In the genomic region with DNA sequence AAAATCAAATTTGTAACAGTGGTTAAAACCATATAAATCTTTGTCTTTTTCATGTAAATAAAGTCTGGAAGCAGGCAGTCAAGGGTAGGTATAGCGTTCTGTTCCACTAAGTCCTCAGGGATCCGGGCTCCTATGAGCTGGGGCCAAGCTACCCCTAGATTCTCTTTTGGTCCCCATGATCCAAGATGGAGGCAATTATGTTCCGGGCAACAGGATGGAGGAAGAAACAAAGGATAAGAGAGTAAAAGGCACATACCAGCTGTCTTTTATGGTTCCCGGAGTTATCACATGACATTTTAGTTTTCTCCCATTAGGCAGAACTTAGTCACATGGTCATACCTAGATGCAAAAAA, we compare ENCODE assay signal across 1 cellular context.
TF ChIP-seq lines count a peak whose summit lies in the region.

No MANE protein-coding gene starts in this region.

TF ChIP-seq in K562, 482 proteins besides CTCF, POLR2A, EP300 and RAD21 (continued from another document and continues in another):
- no peak for TF ChIP-seq NRF1 (conservative IDR thresholded peaks at IDR 0.05 in 1 of 2, IDR thresholded peaks at IDR 0.05 in 1 of 2)
- no peak for TF ChIP-seq ZFX (CRISPR knock-in tag; IDR thresholded peaks at IDR 0.05)
- TF ChIP-seq, protein P1, sequence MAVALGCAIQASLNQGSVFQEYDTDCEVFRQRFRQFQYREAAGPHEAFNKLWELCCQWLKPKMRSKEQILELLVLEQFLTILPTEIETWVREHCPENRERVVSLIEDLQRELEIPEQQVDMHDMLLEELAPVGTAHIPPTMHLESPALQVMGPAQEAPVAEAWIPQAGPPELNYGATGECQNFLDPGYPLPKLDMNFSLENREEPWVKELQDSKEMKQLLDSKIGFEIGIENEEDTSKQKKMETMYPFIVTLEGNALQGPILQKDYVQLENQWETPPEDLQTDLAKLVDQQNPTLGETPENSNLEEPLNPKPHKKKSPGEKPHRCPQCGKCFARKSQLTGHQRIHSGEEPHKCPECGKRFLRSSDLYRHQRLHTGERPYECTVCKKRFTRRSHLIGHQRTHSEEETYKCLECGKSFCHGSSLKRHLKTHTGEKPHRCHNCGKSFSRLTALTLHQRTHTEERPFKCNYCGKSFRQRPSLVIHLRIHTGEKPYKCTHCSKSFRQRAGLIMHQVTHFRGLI (CRISPR knock-in tag; IDR thresholded peaks at IDR 0.05) = peak; percentile 68; the same call in 1 of the 2 replicates
- TF ChIP-seq, protein P2, sequence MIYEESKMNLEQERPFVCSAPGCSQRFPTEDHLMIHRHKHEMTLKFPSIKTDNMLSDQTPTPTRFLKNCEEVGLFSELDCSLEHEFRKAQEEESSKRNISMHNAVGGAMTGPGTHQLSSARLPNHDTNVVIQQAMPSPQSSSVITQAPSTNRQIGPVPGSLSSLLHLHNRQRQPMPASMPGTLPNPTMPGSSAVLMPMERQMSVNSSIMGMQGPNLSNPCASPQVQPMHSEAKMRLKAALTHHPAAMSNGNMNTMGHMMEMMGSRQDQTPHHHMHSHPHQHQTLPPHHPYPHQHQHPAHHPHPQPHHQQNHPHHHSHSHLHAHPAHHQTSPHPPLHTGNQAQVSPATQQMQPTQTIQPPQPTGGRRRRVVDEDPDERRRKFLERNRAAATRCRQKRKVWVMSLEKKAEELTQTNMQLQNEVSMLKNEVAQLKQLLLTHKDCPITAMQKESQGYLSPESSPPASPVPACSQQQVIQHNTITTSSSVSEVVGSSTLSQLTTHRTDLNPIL (CRISPR knock-in tag; IDR thresholded peaks at IDR 0.05) = 0 out of 2 replicates have a peak, but pooled peaks have one; percentile 63
- TF ChIP-seq GABPB1 (CRISPR knock-in tag; IDR thresholded peaks at IDR 0.05) = no peak
- TF ChIP-seq MBD2 (IDR thresholded peaks at IDR 0.05; ENCODE audit: borderline replicate concordance, low read depth) = no peak
- TF ChIP-seq, protein P3, sequence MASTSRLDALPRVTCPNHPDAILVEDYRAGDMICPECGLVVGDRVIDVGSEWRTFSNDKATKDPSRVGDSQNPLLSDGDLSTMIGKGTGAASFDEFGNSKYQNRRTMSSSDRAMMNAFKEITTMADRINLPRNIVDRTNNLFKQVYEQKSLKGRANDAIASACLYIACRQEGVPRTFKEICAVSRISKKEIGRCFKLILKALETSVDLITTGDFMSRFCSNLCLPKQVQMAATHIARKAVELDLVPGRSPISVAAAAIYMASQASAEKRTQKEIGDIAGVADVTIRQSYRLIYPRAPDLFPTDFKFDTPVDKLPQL (IDR thresholded peaks at IDR 0.05; ENCODE audit: extremely low read depth, insufficient read length) = no peak
- no peak for TF ChIP-seq CBX8 (IDR thresholded peaks at IDR 0.05; ENCODE audit: borderline replicate concordance, extremely low read depth, low read depth, low read length, poor library complexity, severe bottlenecking)
- TF ChIP-seq PURB (CRISPR knock-in tag; IDR thresholded peaks at IDR 0.05; ENCODE audit: low read depth) = no peak
- 0 out of 2 replicates have a peak, but pooled peaks have one; percentile 42 for TF ChIP-seq TAF7 (tag; IDR thresholded peaks at IDR 0.05)
- 0 out of 2 replicates have a peak, but pooled peaks have one; percentile 21 for TF ChIP-seq ZNF644 (tag; IDR thresholded peaks at IDR 0.05; ENCODE audit: low read depth)
- no peak for TF ChIP-seq ZNF316 (IDR thresholded peaks at IDR 0.05)
- TF ChIP-seq, protein P4, sequence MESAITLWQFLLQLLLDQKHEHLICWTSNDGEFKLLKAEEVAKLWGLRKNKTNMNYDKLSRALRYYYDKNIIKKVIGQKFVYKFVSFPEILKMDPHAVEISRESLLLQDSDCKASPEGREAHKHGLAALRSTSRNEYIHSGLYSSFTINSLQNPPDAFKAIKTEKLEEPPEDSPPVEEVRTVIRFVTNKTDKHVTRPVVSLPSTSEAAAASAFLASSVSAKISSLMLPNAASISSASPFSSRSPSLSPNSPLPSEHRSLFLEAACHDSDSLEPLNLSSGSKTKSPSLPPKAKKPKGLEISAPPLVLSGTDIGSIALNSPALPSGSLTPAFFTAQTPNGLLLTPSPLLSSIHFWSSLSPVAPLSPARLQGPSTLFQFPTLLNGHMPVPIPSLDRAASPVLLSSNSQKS (CRISPR knock-in tag; IDR thresholded peaks at IDR 0.05) = no peak
- no peak for TF ChIP-seq ZNF707 (CRISPR knock-in tag; conservative IDR thresholded peaks at IDR 0.05)
- no peak for TF ChIP-seq SPI1 (IDR thresholded peaks at IDR 0.05; ENCODE audit: borderline replicate concordance, low read depth, low read length)
- TF ChIP-seq STAG1 (CRISPR knock-in tag; IDR thresholded peaks at IDR 0.05; ENCODE audit: borderline replicate concordance) = no peak
- TF ChIP-seq CBX2 (IDR thresholded peaks at IDR 0.05; ENCODE audit: insufficient read depth, low read length, poor library complexity, severe bottlenecking) = no peak
- TF ChIP-seq, protein P5, sequence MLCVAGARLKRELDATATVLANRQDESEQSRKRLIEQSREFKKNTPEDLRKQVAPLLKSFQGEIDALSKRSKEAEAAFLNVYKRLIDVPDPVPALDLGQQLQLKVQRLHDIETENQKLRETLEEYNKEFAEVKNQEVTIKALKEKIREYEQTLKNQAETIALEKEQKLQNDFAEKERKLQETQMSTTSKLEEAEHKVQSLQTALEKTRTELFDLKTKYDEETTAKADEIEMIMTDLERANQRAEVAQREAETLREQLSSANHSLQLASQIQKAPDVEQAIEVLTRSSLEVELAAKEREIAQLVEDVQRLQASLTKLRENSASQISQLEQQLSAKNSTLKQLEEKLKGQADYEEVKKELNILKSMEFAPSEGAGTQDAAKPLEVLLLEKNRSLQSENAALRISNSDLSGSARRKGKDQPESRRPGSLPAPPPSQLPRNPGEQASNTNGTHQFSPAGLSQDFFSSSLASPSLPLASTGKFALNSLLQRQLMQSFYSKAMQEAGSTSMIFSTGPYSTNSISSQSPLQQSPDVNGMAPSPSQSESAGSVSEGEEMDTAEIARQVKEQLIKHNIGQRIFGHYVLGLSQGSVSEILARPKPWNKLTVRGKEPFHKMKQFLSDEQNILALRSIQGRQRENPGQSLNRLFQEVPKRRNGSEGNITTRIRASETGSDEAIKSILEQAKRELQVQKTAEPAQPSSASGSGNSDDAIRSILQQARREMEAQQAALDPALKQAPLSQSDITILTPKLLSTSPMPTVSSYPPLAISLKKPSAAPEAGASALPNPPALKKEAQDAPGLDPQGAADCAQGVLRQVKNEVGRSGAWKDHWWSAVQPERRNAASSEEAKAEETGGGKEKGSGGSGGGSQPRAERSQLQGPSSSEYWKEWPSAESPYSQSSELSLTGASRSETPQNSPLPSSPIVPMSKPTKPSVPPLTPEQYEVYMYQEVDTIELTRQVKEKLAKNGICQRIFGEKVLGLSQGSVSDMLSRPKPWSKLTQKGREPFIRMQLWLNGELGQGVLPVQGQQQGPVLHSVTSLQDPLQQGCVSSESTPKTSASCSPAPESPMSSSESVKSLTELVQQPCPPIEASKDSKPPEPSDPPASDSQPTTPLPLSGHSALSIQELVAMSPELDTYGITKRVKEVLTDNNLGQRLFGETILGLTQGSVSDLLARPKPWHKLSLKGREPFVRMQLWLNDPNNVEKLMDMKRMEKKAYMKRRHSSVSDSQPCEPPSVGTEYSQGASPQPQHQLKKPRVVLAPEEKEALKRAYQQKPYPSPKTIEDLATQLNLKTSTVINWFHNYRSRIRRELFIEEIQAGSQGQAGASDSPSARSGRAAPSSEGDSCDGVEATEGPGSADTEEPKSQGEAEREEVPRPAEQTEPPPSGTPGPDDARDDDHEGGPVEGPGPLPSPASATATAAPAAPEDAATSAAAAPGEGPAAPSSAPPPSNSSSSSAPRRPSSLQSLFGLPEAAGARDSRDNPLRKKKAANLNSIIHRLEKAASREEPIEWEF (CRISPR knock-in tag; IDR thresholded peaks at IDR 0.05) = no peak
- no peak for TF ChIP-seq TARDBP (IDR thresholded peaks at IDR 0.05)
- no peak for TF ChIP-seq ZNF444 (CRISPR knock-in tag; IDR thresholded peaks at IDR 0.05)
- 0 out of 2 replicates have a peak, but pooled peaks have one; percentile 67 for TF ChIP-seq ZNF212 (CRISPR knock-in tag; IDR thresholded peaks at IDR 0.05)
- TF ChIP-seq ZNF717 (CRISPR knock-in tag; IDR thresholded peaks at IDR 0.05) = no peak
- TF ChIP-seq, protein P6, sequence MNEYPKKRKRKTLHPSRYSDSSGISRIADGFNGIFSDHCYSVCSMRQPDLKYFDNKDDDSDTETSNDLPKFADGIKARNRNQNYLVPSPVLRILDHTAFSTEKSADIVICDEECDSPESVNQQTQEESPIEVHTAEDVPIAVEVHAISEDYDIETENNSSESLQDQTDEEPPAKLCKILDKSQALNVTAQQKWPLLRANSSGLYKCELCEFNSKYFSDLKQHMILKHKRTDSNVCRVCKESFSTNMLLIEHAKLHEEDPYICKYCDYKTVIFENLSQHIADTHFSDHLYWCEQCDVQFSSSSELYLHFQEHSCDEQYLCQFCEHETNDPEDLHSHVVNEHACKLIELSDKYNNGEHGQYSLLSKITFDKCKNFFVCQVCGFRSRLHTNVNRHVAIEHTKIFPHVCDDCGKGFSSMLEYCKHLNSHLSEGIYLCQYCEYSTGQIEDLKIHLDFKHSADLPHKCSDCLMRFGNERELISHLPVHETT (CRISPR knock-in tag; conservative IDR thresholded peaks at IDR 0.05 in 1 of 2, IDR thresholded peaks at IDR 0.05 in 1 of 2) = peak in 1 of 2 experiments; percentile 68; a peak in 1 of 4 replicates
- TF ChIP-seq, protein P7, sequence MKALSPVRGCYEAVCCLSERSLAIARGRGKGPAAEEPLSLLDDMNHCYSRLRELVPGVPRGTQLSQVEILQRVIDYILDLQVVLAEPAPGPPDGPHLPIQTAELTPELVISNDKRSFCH (CRISPR knock-in tag; IDR thresholded peaks at IDR 0.05) = no peak
- TF ChIP-seq, protein P7 (tag; IDR thresholded peaks at IDR 0.05) = no peak
- TF ChIP-seq, protein P8, sequence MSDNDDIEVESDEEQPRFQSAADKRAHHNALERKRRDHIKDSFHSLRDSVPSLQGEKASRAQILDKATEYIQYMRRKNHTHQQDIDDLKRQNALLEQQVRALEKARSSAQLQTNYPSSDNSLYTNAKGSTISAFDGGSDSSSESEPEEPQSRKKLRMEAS (CRISPR knock-in tag; IDR thresholded peaks at IDR 0.05) = no peak
- no peak for TF ChIP-seq NFYB (IDR thresholded peaks at IDR 0.05; ENCODE audit: extremely low read depth, insufficient read length)
- TF ChIP-seq TRIM28 (IDR thresholded peaks at IDR 0.05) = no peak
- TF ChIP-seq HNRNPH1 (optimal IDR thresholded peaks at IDR 0.05; ENCODE audit: low read depth, low read length) = no peak
- no peak for TF ChIP-seq JUNB (CRISPR knock-in tag; conservative IDR thresholded peaks at IDR 0.05)
- TF ChIP-seq, protein P9, sequence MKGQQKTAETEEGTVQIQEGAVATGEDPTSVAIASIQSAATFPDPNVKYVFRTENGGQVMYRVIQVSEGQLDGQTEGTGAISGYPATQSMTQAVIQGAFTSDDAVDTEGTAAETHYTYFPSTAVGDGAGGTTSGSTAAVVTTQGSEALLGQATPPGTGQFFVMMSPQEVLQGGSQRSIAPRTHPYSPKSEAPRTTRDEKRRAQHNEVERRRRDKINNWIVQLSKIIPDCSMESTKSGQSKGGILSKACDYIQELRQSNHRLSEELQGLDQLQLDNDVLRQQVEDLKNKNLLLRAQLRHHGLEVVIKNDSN (CRISPR knock-in tag; IDR thresholded peaks at IDR 0.05) = no peak
- TF ChIP-seq FOSL1 (tag; conservative IDR thresholded peaks at IDR 0.05) = no peak
- TF ChIP-seq, protein P10, sequence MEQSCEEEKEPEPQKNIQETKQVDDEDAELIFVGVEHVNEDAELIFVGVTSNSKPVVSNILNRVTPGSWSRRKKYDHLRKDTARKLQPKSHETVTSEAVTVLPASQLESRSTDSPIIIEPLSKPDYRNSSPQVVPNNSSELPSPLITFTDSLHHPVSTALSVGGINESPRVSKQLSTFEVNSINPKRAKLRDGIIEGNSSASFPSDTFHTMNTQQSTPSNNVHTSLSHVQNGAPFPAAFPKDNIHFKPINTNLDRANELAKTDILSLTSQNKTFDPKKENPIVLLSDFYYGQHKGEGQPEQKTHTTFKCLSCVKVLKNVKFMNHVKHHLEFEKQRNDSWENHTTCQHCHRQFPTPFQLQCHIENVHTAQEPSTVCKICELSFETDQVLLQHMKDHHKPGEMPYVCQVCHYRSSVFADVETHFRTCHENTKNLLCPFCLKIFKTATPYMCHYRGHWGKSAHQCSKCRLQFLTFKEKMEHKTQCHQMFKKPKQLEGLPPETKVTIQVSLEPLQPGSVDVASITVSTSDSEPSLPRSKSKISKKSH (CRISPR knock-in tag; IDR thresholded peaks at IDR 0.05) = no peak
- no peak for TF ChIP-seq POLR2G (IDR thresholded peaks at IDR 0.05; ENCODE audit: low read depth, low read length)
- TF ChIP-seq, protein P11, sequence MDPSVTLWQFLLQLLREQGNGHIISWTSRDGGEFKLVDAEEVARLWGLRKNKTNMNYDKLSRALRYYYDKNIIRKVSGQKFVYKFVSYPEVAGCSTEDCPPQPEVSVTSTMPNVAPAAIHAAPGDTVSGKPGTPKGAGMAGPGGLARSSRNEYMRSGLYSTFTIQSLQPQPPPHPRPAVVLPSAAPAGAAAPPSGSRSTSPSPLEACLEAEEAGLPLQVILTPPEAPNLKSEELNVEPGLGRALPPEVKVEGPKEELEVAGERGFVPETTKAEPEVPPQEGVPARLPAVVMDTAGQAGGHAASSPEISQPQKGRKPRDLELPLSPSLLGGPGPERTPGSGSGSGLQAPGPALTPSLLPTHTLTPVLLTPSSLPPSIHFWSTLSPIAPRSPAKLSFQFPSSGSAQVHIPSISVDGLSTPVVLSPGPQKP (CRISPR knock-in tag; IDR thresholded peaks at IDR 0.05) = no peak
- no peak for TF ChIP-seq ESRRA (IDR thresholded peaks at IDR 0.05; ENCODE audit: borderline replicate concordance, low read depth)
- TF ChIP-seq HMG20A (CRISPR knock-in tag; conservative IDR thresholded peaks at IDR 0.05) = no peak
- no peak for TF ChIP-seq ZBTB8A (IDR thresholded peaks at IDR 0.05; ENCODE audit: partially characterized antibody)
- TF ChIP-seq ZNF274 (IDR thresholded peaks at IDR 0.05; ENCODE audit: borderline replicate concordance, low read depth, low read length) = no peak
- TF ChIP-seq KLF10 (CRISPR knock-in tag; IDR thresholded peaks at IDR 0.05) = 0 out of 2 replicates have a peak, but pooled peaks have one; percentile 29
- TF ChIP-seq RBM25 (IDR thresholded peaks at IDR 0.05; ENCODE audit: low read depth, low read length, severe bottlenecking) = no peak
- no peak for TF ChIP-seq CAMTA2 (CRISPR knock-in tag; conservative IDR thresholded peaks at IDR 0.05)
- TF ChIP-seq, protein P12, sequence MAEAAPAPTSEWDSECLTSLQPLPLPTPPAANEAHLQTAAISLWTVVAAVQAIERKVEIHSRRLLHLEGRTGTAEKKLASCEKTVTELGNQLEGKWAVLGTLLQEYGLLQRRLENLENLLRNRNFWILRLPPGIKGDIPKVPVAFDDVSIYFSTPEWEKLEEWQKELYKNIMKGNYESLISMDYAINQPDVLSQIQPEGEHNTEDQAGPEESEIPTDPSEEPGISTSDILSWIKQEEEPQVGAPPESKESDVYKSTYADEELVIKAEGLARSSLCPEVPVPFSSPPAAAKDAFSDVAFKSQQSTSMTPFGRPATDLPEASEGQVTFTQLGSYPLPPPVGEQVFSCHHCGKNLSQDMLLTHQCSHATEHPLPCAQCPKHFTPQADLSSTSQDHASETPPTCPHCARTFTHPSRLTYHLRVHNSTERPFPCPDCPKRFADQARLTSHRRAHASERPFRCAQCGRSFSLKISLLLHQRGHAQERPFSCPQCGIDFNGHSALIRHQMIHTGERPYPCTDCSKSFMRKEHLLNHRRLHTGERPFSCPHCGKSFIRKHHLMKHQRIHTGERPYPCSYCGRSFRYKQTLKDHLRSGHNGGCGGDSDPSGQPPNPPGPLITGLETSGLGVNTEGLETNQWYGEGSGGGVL (CRISPR knock-in tag; IDR thresholded peaks at IDR 0.05) = 0 out of 2 replicates have a peak, but pooled peaks have one; percentile 27
- no peak for TF ChIP-seq ZNF77 (CRISPR knock-in tag; IDR thresholded peaks at IDR 0.05)
- TF ChIP-seq ERF (CRISPR knock-in tag; IDR thresholded peaks at IDR 0.05) = peak; percentile 81; the same call in 1 of the 2 replicates
- no peak for TF ChIP-seq FOXK1 (CRISPR knock-in tag; IDR thresholded peaks at IDR 0.05; ENCODE audit: borderline replicate concordance)
